12 cellular contexts compared by ENCODE assay signal in the genomic region with DNA sequence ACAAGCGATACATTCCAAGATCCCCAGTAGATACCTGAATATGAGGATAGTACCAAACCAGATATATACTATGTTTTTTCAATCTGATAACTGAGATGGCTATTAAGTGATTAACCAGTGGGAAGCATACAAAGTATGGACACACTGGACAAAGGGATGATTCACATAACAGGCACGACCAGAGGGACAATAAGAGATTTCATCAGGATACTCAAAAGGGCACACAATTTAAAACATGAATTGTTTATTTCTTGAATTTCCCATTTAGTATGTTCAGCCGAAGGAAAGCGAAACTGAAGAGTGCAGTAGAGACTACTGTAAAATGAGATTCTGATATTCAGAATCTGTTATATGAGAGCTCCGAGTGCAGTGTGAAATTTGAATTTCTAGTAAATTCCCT. TPM values are rescaled to one million over a fixed set of nuclear protein-coding genes. Genes with fewer than 3 reads are reported as not detected.
DNase-seq lines count a peak whose midpoint lies in the region; ATAC-seq and TF ChIP-seq lines count a peak whose summit lies in the region.
"Had no signal": no experiment of that assay in that cellular context is flagged by ENCODE, and none has a peak within 500 bp of the region (broad histone marks: within the 10 kb centered on the region; RNA-seq: fewer than 3 reads in every experiment).

No MANE protein-coding gene starts in this region.

- H3K4me1 Mint-ChIP-seq in stimulated activated naive CD8-positive, alpha-beta T cell treated with anti-CD3 and anti-CD28 coated beads, Interleukin-15, Interleukin-2, amounts not matched to agents 100 ng/mL and 50 ng/mL, for 24 hours (ENCODE audit: low read depth), result peaks cover 88% of the 10 kb centered on the region
- peaks cover 42% of the 10 kb centered on the region for H3K4me1 Mint-ChIP-seq in activated T-helper 2 cell treated with anti-CD3 and anti-CD28 coated beads, Interferon-gamma antibody, Interleukin-2, Interleukin-4, amounts not matched to agents 10 μg/mL and 5 μg/mL and 100 μg/mL, durations not matched to agents 14 hours and 24 hours and 36 hours (ENCODE audit: low read depth)

- intact Hi-C loops in upper lobe of right lung (cut with DNase I), result no loop called here
- intact Hi-C loops in activated T-helper 2 cell treated with anti-CD3 and anti-CD28 coated beads, Interferon-gamma antibody, Interleukin-2, Interleukin-4, amounts not matched to agents 10 μg/mL and 5 μg/mL and 100 μg/mL, durations not matched to agents 14 hours and 24 hours and 36 hours (cut with micrococcal nuclease), result no loop called here

- TF ChIP-seq CTCF in epithelial cell of esophagus (IDR thresholded peaks at IDR 0.05; ENCODE audit: insufficient read depth, low read depth, low read length, missing control alignments) (no peak), upper lobe of right lung (IDR thresholded peaks at IDR 0.05) (no peak)

- peak overlapping the region; percentile 34 for H3K27ac Mint-ChIP-seq in stimulated activated naive CD8-positive, alpha-beta T cell treated with anti-CD3 and anti-CD28 coated beads, Interleukin-15, Interleukin-2, amounts not matched to agents 100 ng/mL and 50 ng/mL, for 24 hours
- H3K27ac Mint-ChIP-seq in activated T-helper 2 cell treated with anti-CD3 and anti-CD28 coated beads, Interferon-gamma antibody, Interleukin-2, Interleukin-4, amounts not matched to agents 10 μg/mL and 5 μg/mL and 100 μg/mL, durations not matched to agents 14 hours and 24 hours and 36 hours, result no peak overlapping the region

- H3K36me3 ChIP-seq in upper lobe of right lung, result no peaks in the 10 kb centered on the region

- H3K4me1 ChIP-seq in upper lobe of right lung, result peaks cover 8% of the 10 kb centered on the region

- peaks cover 29% of the 10 kb centered on the region for H3K36me3 Mint-ChIP-seq in stimulated activated naive CD8-positive, alpha-beta T cell treated with anti-CD3 and anti-CD28 coated beads, Interleukin-15, Interleukin-2, amounts not matched to agents 100 ng/mL and 50 ng/mL, for 24 hours (ENCODE audit: low read depth)
- peaks cover 10% of the 10 kb centered on the region for H3K36me3 Mint-ChIP-seq in activated T-helper 2 cell treated with anti-CD3 and anti-CD28 coated beads, Interferon-gamma antibody, Interleukin-2, Interleukin-4, amounts not matched to agents 10 μg/mL and 5 μg/mL and 100 μg/mL, durations not matched to agents 14 hours and 24 hours and 36 hours (ENCODE audit: low read depth)

- no peaks in the 10 kb centered on the region for H3K27me3 ChIP-seq in upper lobe of right lung
- H3K27me3 ChIP-seq: foreskin keratinocyte had no signal

- DNase-seq in stimulated activated naive CD8-positive, alpha-beta T cell treated with anti-CD3 and anti-CD28 coated beads, Interleukin-15, Interleukin-2, amounts not matched to agents 100 U/mL and 50 U/mL, for 24 hours, result no peak
- DNase-seq in OCI-M1 (lab: John Stamatoyannopoulos, UW) (peak; percentile 24), epithelial cell of esophagus (ENCODE audit: low read depth) (peak; percentile 8), upper lobe of right lung (no peak), SW 1271 (lab: John Stamatoyannopoulos, UW) (no peak)
- DNase-seq in activated T-helper 2 cell treated with anti-CD3 and anti-CD28 coated beads, Interferon-gamma antibody, Interleukin-2, Interleukin-4, amounts not matched to agents 10 μg/mL and 5 μg/mL and 100 μg/mL, durations not matched to agents 14 hours and 24 hours and 36 hours (ENCODE audit: low spot score), result no peak
- DNase-seq: foreskin keratinocyte; NCI-H1048; stimulated activated CD4-positive, alpha-beta T cell treated with anti-CD3 and anti-CD28 coated beads, Interleukin-4, amount 100 ng/mL, for 1 hour had no signal

- no peaks in the 10 kb centered on the region for H3K9me3 Mint-ChIP-seq in stimulated activated naive CD8-positive, alpha-beta T cell treated with anti-CD3 and anti-CD28 coated beads, Interleukin-15, Interleukin-2, amounts not matched to agents 100 ng/mL and 50 ng/mL, for 24 hours
- no peaks in the 10 kb centered on the region for H3K9me3 Mint-ChIP-seq in activated T-helper 2 cell treated with anti-CD3 and anti-CD28 coated beads, Interferon-gamma antibody, Interleukin-2, Interleukin-4, amounts not matched to agents 10 μg/mL and 5 μg/mL and 100 μg/mL, durations not matched to agents 14 hours and 24 hours and 36 hours

- H3K4me3 Mint-ChIP-seq in stimulated activated naive CD8-positive, alpha-beta T cell treated with anti-CD3 and anti-CD28 coated beads, Interleukin-15, Interleukin-2, amounts not matched to agents 100 ng/mL and 50 ng/mL, for 24 hours, result no peak overlapping the region
- H3K4me3 Mint-ChIP-seq in activated T-helper 2 cell treated with anti-CD3 and anti-CD28 coated beads, Interferon-gamma antibody, Interleukin-2, Interleukin-4, amounts not matched to agents 10 μg/mL and 5 μg/mL and 100 μg/mL, durations not matched to agents 14 hours and 24 hours and 36 hours (ENCODE audit: low read depth), result no peak overlapping the region

- ATAC-seq in stimulated activated naive CD8-positive, alpha-beta T cell treated with anti-CD3 and anti-CD28 coated beads, Interleukin-15, Interleukin-2, amounts not matched to agents 100 U/mL and 50 U/mL, for 24 hours, result no peak
- no peak for ATAC-seq in upper lobe of right lung
- no peak for ATAC-seq in GM21360 (IDR thresholded peaks at IDR 0.05; ENCODE audit: unreplicated experiment)
- ATAC-seq: foreskin keratinocyte had no signal

- no peaks in the 10 kb centered on the region for H3K9me3 ChIP-seq in upper lobe of right lung

- H3K4me3 ChIP-seq in epithelial cell of esophagus (ENCODE audit: low read length) (no peak overlapping the region), upper lobe of right lung (peak overlapping the region; percentile 3)
- H3K4me3 ChIP-seq: SK-N-MC had no signal

- H3K27me3 Mint-ChIP-seq in stimulated activated naive CD8-positive, alpha-beta T cell treated with anti-CD3 and anti-CD28 coated beads, Interleukin-15, Interleukin-2, amounts not matched to agents 100 ng/mL and 50 ng/mL, for 24 hours, result no peaks in the 10 kb centered on the region
- no peaks in the 10 kb centered on the region for H3K27me3 Mint-ChIP-seq in activated T-helper 2 cell treated with anti-CD3 and anti-CD28 coated beads, Interferon-gamma antibody, Interleukin-2, Interleukin-4, amounts not matched to agents 10 μg/mL and 5 μg/mL and 100 μg/mL, durations not matched to agents 14 hours and 24 hours and 36 hours (ENCODE audit: low read depth)

- H3K27ac ChIP-seq in upper lobe of right lung, result no peak overlapping the region
- H3K27ac ChIP-seq: foreskin keratinocyte, SK-N-MC had no signal

RNA-seq across cellular contexts. Expression of a gene that starts 10.6 kb away (rescaled TPM):
- 39.3 TPM for total RNA-seq in upper lobe of right lung
- 39.5 and 39.7 TPM in 2 replicates for total RNA-seq in activated T-helper 2 cell treated with anti-CD3 and anti-CD28 coated beads, Interferon-gamma antibody, Interleukin-2, Interleukin-4, amounts not matched to agents 10 μg/mL and 5 μg/mL and 100 μg/mL, durations not matched to agents 14 hours and 24 hours and 36 hours

Comparison
In these comparisons a context has a peak if more than half of its experiments do, and no peak if none do; other contexts are left out.
1. DNase-seq: peak in OCI-M1 (single experiment) and epithelial cell of esophagus (single experiment); none in stimulated activated naive CD8-positive, alpha-beta T cell treated with anti-CD3 and anti-CD28 coated beads, Interleukin-15, Interleukin-2, amounts not matched to agents 100 U/mL and 50 U/mL, for 24 hours (single experiment), upper lobe of right lung (single experiment), activated T-helper 2 cell treated with anti-CD3 and anti-CD28 coated beads, Interferon-gamma antibody, Interleukin-2, Interleukin-4, amounts not matched to agents 10 μg/mL and 5 μg/mL and 100 μg/mL, durations not matched to agents 14 hours and 24 hours and 36 hours (single experiment) and SW 1271 (0 of 2).